14 cellular contexts compared by ENCODE assay signal in genomic region chr15:26050979-26051378, GRCh38.
"Had no signal": no experiment of that assay in that cellular context is flagged by ENCODE, and none has a peak within 500 bp of the region (broad histone marks: within the 10 kb centered on the region; RNA-seq: fewer than 3 reads in every experiment).

No MANE protein-coding gene starts in this region.

- DNase-seq: activated CD4-positive, alpha-beta T cell treated with anti-CD3 and anti-CD28 coated beads, Interleukin-2, amount 50 U/mL, for 4 hours; activated gamma-delta T cell treated with Interleukin-2 at 50 U/mL for 16 hours; adrenal gland; effector CD4-positive, alpha-beta T cell; gastrocnemius medialis; heart right ventricle; mucosa of descending colon; naive B cell; right cardiac atrium; stimulated activated CD4-positive, alpha-beta T cell treated with anti-CD3 and anti-CD28 coated beads, Interleukin-2, amount 100 ng/mL, for 24 hours; stimulated activated naive CD4-positive, alpha-beta T cell treated with Interleukin-2 at 50 U/mL for 16 hours; tibial artery had no signal

- ATAC-seq: activated naive CD4-positive, alpha-beta T cell treated with anti-CD3 and anti-CD28 coated beads, Interleukin-2, amount 50 U/mL, for 72 hours; esophagus mucosa; gastrocnemius medialis; heart right ventricle; mucosa of descending colon; right cardiac atrium had no signal
